ENCODE assay signal across 10 cellular contexts in the genomic region with DNA sequence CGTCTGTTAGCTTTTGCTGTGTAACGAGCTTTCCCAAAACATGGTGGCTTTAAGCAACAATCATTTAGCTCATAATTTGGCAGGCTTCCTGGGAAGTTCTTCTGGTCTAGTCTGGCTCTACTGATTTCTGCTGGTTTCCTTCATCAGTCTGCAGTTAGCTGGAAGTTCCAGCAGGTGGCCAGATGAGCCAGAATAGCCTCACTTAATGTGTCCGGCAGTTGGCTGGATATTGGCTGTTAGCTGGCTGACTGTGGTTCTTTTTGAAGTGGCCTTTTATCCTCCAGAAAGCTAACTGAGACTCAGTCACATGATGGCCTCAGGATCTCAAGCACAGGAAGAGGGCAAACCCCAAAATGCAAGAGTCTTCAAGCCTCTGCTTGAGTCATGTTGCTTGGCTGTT. TPM values are rescaled to one million over a fixed set of nuclear protein-coding genes. Genes with fewer than 3 reads are reported as not detected.
DNase-seq lines count a peak whose midpoint lies in the region; ATAC-seq and TF ChIP-seq lines count a peak whose summit lies in the region.
"Had no signal": no experiment of that assay in that cellular context is flagged by ENCODE, and none has a peak within 500 bp of the region (broad histone marks: within the 10 kb centered on the region; RNA-seq: fewer than 3 reads in every experiment).

No MANE protein-coding gene starts in this region.

- H3K9me3 Mint-ChIP-seq in neural crest cell, result peaks cover 4% of the 10 kb centered on the region
- no peaks in the 10 kb centered on the region for H3K9me3 Mint-ChIP-seq in activated T-helper 1 cell treated with anti-CD3 and anti-CD28 coated beads, Interleukin-12 subunit alpha, Interleukin-12 subunit beta, Interleukin-2, Interleukin-4 antibody, amounts not matched to agents 30 ng/mL and 10 ng/mL and 1 ng/mL, durations not matched to agents 14 hours and 24 hours and 36 hours
- H3K9me3 Mint-ChIP-seq: activated naive CD8-positive, alpha-beta T cell treated with anti-CD3 and anti-CD28 coated beads, Interleukin-2, amount 10 ng/mL, durations not matched to agents 7 days and 5 days had no signal

- H3K4me1 Mint-ChIP-seq in neural crest cell, result peaks cover 8% of the 10 kb centered on the region
- H3K4me1 Mint-ChIP-seq in activated T-helper 1 cell treated with anti-CD3 and anti-CD28 coated beads, Interleukin-12 subunit alpha, Interleukin-12 subunit beta, Interleukin-2, Interleukin-4 antibody, amounts not matched to agents 30 ng/mL and 10 ng/mL and 1 ng/mL, durations not matched to agents 14 hours and 24 hours and 36 hours (ENCODE audit: low read depth), result peaks cover 14% of the 10 kb centered on the region

- H3K9me3 ChIP-seq in Peyer's patch, result no peaks in the 10 kb centered on the region
- H3K9me3 ChIP-seq: BLaER1 had no signal

- H3K27me3 Mint-ChIP-seq in neural crest cell (ENCODE audit: low read depth), result no peaks in the 10 kb centered on the region
- H3K27me3 Mint-ChIP-seq in activated T-helper 1 cell treated with anti-CD3 and anti-CD28 coated beads, Interleukin-12 subunit alpha, Interleukin-12 subunit beta, Interleukin-2, Interleukin-4 antibody, amounts not matched to agents 30 ng/mL and 10 ng/mL and 1 ng/mL, durations not matched to agents 14 hours and 24 hours and 36 hours (ENCODE audit: insufficient read depth), result peaks cover 7% of the 10 kb centered on the region
- H3K27me3 Mint-ChIP-seq: activated naive CD8-positive, alpha-beta T cell treated with anti-CD3 and anti-CD28 coated beads, Interleukin-2, amount 10 ng/mL, durations not matched to agents 7 days and 5 days had no signal

- intact Hi-C loops in activated T-helper 1 cell treated with anti-CD3 and anti-CD28 coated beads, Interleukin-12 subunit alpha, Interleukin-12 subunit beta, Interleukin-2, Interleukin-4 antibody, amounts not matched to agents 30 ng/mL and 10 ng/mL and 1 ng/mL, durations not matched to agents 14 hours and 24 hours and 36 hours (cut with micrococcal nuclease), result loop anchor here (1.0 to 2.0 kb wide), 2 partner anchors 302 to 387 kb away; no protein-coding TSS in a partner anchor

- ATAC-seq in GM19328 (IDR thresholded peaks at IDR 0.05; ENCODE audit: unreplicated experiment) (peak; percentile 69), HG03196 (IDR thresholded peaks at IDR 0.05; ENCODE audit: unreplicated experiment) (peak; percentile 74)

- H3K27ac Mint-ChIP-seq in neural crest cell (ENCODE audit: unreplicated experiment), result no peak overlapping the region
- no peak overlapping the region for H3K27ac Mint-ChIP-seq in activated T-helper 1 cell treated with anti-CD3 and anti-CD28 coated beads, Interleukin-12 subunit alpha, Interleukin-12 subunit beta, Interleukin-2, Interleukin-4 antibody, amounts not matched to agents 30 ng/mL and 10 ng/mL and 1 ng/mL, durations not matched to agents 14 hours and 24 hours and 36 hours
- H3K27ac Mint-ChIP-seq: activated naive CD8-positive, alpha-beta T cell treated with anti-CD3 and anti-CD28 coated beads, Interleukin-2, amount 10 ng/mL, durations not matched to agents 7 days and 5 days had no signal

- TF ChIP-seq CTCF in Peyer's patch (IDR thresholded peaks at IDR 0.05) (peak in 5 of 6 experiments; percentile 7 to 65 (median 60)), neural crest cell (conservative IDR thresholded peaks at IDR 0.05) (peak; percentile 68)

- no peaks in the 10 kb centered on the region for H3K36me3 Mint-ChIP-seq in neural crest cell (ENCODE audit: low read depth)
- H3K36me3 Mint-ChIP-seq in activated T-helper 1 cell treated with anti-CD3 and anti-CD28 coated beads, Interleukin-12 subunit alpha, Interleukin-12 subunit beta, Interleukin-2, Interleukin-4 antibody, amounts not matched to agents 30 ng/mL and 10 ng/mL and 1 ng/mL, durations not matched to agents 14 hours and 24 hours and 36 hours (ENCODE audit: low read depth), result no peaks in the 10 kb centered on the region
- H3K36me3 Mint-ChIP-seq: activated naive CD8-positive, alpha-beta T cell treated with anti-CD3 and anti-CD28 coated beads, Interleukin-2, amount 10 ng/mL, durations not matched to agents 7 days and 5 days had no signal

- no peaks in the 10 kb centered on the region for H3K4me1 ChIP-seq in Peyer's patch
- H3K4me1 ChIP-seq: BLaER1 had no signal

- no peak overlapping the region for H3K4me3 ChIP-seq in Peyer's patch
- H3K4me3 ChIP-seq: BLaER1 had no signal

- no peak overlapping the region for H3K4me3 Mint-ChIP-seq in neural crest cell
- H3K4me3 Mint-ChIP-seq in activated T-helper 1 cell treated with anti-CD3 and anti-CD28 coated beads, Interleukin-12 subunit alpha, Interleukin-12 subunit beta, Interleukin-2, Interleukin-4 antibody, amounts not matched to agents 30 ng/mL and 10 ng/mL and 1 ng/mL, durations not matched to agents 14 hours and 24 hours and 36 hours, result no peak overlapping the region
- H3K4me3 Mint-ChIP-seq: activated naive CD8-positive, alpha-beta T cell treated with anti-CD3 and anti-CD28 coated beads, Interleukin-2, amount 10 ng/mL, durations not matched to agents 7 days and 5 days had no signal

- DNase-seq in NCI-H1417 (lab: John Stamatoyannopoulos, UW) (peak in 2 of 3 experiments; percentile 43 to 79), NCI-H1417 treated with DMSO at 0.1 percent for 48 hours (lab: John Stamatoyannopoulos, UW) (no peak), Peyer's patch (peak in 2 of 3 donors; percentile 39 to 70), erythroblast (lab: John Stamatoyannopoulos, UW) (peak; percentile 0 to 11), neural crest cell (ENCODE audit: low read depth, low spot score) (peak; percentile 33)
- no peak for DNase-seq in activated T-helper 1 cell treated with anti-CD3 and anti-CD28 coated beads, Interleukin-12 subunit alpha, Interleukin-12 subunit beta, Interleukin-2, Interleukin-4 antibody, amounts not matched to agents 30 ng/mL and 10 ng/mL and 1 ng/mL, durations not matched to agents 14 hours and 24 hours and 36 hours (ENCODE audit: low spot score)
- DNase-seq: activated naive CD8-positive, alpha-beta T cell treated with anti-CD3 and anti-CD28 coated beads, Interleukin-2, amount 10 ng/mL, durations not matched to agents 7 days and 5 days had no signal

- no peak overlapping the region for H3K27ac ChIP-seq in Peyer's patch
- H3K27ac ChIP-seq: BLaER1 had no signal

- no peak for TF ChIP-seq POLR2A in Peyer's patch (IDR thresholded peaks at IDR 0.05)
- TF ChIP-seq POLR2A in erythroblast (IDR thresholded peaks at IDR 0.05; ENCODE audit: low read length), result no peak

- H3K36me3 ChIP-seq in Peyer's patch, result no peaks in the 10 kb centered on the region
- H3K36me3 ChIP-seq: BLaER1 had no signal

- no peaks in the 10 kb centered on the region for H3K27me3 ChIP-seq in Peyer's patch
- H3K27me3 ChIP-seq: BLaER1 had no signal

RNA-seq across cellular contexts. Expression of a gene that starts 34.9 kb away (rescaled TPM):
- total RNA-seq in Peyer's patch (not detected), neural crest cell (not detected in 2 replicates)
- total RNA-seq in activated T-helper 1 cell treated with anti-CD3 and anti-CD28 coated beads, Interleukin-12 subunit alpha, Interleukin-12 subunit beta, Interleukin-2, Interleukin-4 antibody, amounts not matched to agents 30 ng/mL and 10 ng/mL and 1 ng/mL, durations not matched to agents 14 hours and 24 hours and 36 hours, result not detected in 2 replicates
- total RNA-seq: activated naive CD8-positive, alpha-beta T cell treated with anti-CD3 and anti-CD28 coated beads, Interleukin-2, amount 10 ng/mL, durations not matched to agents 7 days and 5 days had no signal

Comparison
In these comparisons a context has a peak if more than half of its experiments do, and no peak if none do; other contexts are left out.
1. DNase-seq: peak in NCI-H1417 (2 of 3), Peyer's patch (2 of 3), erythroblast (2 of 2) and neural crest cell (single experiment); none in NCI-H1417 treated with DMSO at 0.1 percent for 48 hours (single experiment) and activated T-helper 1 cell treated with anti-CD3 and anti-CD28 coated beads, Interleukin-12 subunit alpha, Interleukin-12 subunit beta, Interleukin-2, Interleukin-4 antibody, amounts not matched to agents 30 ng/mL and 10 ng/mL and 1 ng/mL, durations not matched to agents 14 hours and 24 hours and 36 hours (single experiment).